ENCODE assay signal across 23 cellular contexts in the genomic region with DNA sequence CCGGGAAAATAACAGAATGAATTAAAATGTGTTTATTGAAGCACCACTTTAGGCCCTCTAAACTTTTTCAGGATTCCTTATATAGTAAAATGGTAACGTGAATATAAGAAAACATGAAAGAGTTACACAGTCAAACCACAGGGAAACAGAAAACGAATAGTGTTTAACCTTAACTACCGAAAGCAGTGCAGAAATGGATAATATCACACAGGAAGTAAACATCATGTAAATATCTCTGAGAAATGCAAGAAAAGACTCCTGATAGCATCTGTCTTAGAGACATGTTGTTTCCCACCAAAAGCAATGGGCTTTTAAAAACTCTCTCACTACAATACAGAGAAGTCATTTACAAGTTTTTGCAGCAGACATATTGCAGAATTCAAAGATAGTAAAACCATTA.
A peak's percentile ranks its signal among the peaks of the same experiment; 100 is the strongest.
DNase-seq lines count a peak whose midpoint lies in the region; ATAC-seq lines count a peak whose summit lies in the region.
"Had no signal": no experiment of that assay in that cellular context is flagged by ENCODE, and none has a peak within 500 bp of the region (broad histone marks: within the 10 kb centered on the region; RNA-seq: fewer than 3 reads in every experiment).

No MANE protein-coding gene starts in this region.

- no peak for DNase-seq in stimulated activated CD4-positive, alpha-beta T cell treated with anti-CD3 and anti-CD28 coated beads, Interleukin-2, amount 100 ng/mL, for 24 hours
- DNase-seq in NCI-H748 treated with DMSO at 0.1 percent for 48 hours (lab: John Stamatoyannopoulos, UW) (no peak), DMS79 treated with DMSO at 0.1 percent for 48 hours (lab: John Stamatoyannopoulos, UW) (no peak), inferior parietal cortex (ENCODE audit: extremely low spot score) (no peak)
- DNase-seq: activated CD4-positive, alpha-beta T cell treated with anti-CD3 and anti-CD28 coated beads for 1 hour; activated naive CD4-positive, alpha-beta T cell treated with anti-CD3 and anti-CD28 coated beads for 36 hours; activated T-cell treated with anti-CD3 and anti-CD28 coated beads, Interleukin-2, amount 50 U/mL, for 72 hours; C1 segment of cervical spinal cord; Calu3; esophagus squamous epithelium; gastrocnemius medialis; mucosa of descending colon; NCI-H1092 treated with DMSO at 0.1 percent for 48 hours; NCI-H2081; NCI-H446 treated with DMSO at 0.1 percent for 48 hours; posterior cingulate gyrus; SIG-M5; sigmoid colon had no signal

- ATAC-seq in GM18858 (IDR thresholded peaks at IDR 0.05; ENCODE audit: unreplicated experiment) (peak; percentile 55), GM19467 (IDR thresholded peaks at IDR 0.05; ENCODE audit: unreplicated experiment) (peak; percentile 74), HG02763 (IDR thresholded peaks at IDR 0.05; ENCODE audit: unreplicated experiment) (peak; percentile 69), HG03460 (IDR thresholded peaks at IDR 0.05; ENCODE audit: unreplicated experiment) (peak; percentile 67)
- ATAC-seq: activated T-cell treated with anti-CD3 and anti-CD28 coated beads, Interleukin-2, amount 50 U/mL, for 72 hours; gastrocnemius medialis; mucosa of descending colon; Panc1 had no signal
